In genomic region chr2:43898958-43899346, GRCh38 we compare ENCODE assay signal across 1 cellular context.
TF ChIP-seq lines count a peak whose summit lies in the region.

No MANE protein-coding gene starts in this region.

TF ChIP-seq in A549, 52 proteins besides CTCF, POLR2A, EP300 and RAD21 (continued from another document):
- TF ChIP-seq, protein P1, sequence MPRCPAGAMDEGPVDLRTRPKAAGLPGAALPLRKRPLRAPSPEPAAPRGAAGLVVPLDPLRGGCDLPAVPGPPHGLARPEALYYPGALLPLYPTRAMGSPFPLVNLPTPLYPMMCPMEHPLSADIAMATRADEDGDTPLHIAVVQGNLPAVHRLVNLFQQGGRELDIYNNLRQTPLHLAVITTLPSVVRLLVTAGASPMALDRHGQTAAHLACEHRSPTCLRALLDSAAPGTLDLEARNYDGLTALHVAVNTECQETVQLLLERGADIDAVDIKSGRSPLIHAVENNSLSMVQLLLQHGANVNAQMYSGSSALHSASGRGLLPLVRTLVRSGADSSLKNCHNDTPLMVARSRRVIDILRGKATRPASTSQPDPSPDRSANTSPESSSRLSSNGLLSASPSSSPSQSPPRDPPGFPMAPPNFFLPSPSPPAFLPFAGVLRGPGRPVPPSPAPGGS (IDR thresholded peaks at IDR 0.05) = no peak
- TF ChIP-seq PBX3 (IDR thresholded peaks at IDR 0.05) (no peak), FOSL2 (IDR thresholded peaks at IDR 0.05) (no peak), FOSL2 (CRISPR knock-in tag; IDR thresholded peaks at IDR 0.05) (peak; percentile 45; the same call in 1 of the 2 replicates), KDM1A (IDR thresholded peaks at IDR 0.05; ENCODE audit: low read depth) (no peak)
